22 cellular contexts compared by ENCODE assay signal in genomic region chr11:64608260-64608538, GRCh38. TPM values are rescaled to one million over a fixed set of nuclear protein-coding genes. Genes with fewer than 3 reads are reported as not detected.
DNase-seq lines count a peak whose midpoint lies in the region; ATAC-seq and TF ChIP-seq lines count a peak whose summit lies in the region.
"Had no signal": no experiment of that assay in that cellular context is flagged by ENCODE, and none has a peak within 500 bp of the region (broad histone marks: within the 10 kb centered on the region; RNA-seq: fewer than 3 reads in every experiment).

No MANE protein-coding gene starts in this region.

- H3K27me3 ChIP-seq in GM23338 (ENCODE audit: insufficient read depth): no peaks in the 10 kb centered on the region
- no peaks in the 10 kb centered on the region for H3K27me3 ChIP-seq in testis
- H3K27me3 ChIP-seq in H7 (ENCODE audit: control insufficient read depth, insufficient read depth, low read length): no peaks in the 10 kb centered on the region

- no peaks in the 10 kb centered on the region for H3K36me3 Mint-ChIP-seq in GM23338 (ENCODE audit: low read depth)
- peaks cover 24% of the 10 kb centered on the region for H3K36me3 Mint-ChIP-seq in brain
- H3K36me3 Mint-ChIP-seq in nephron (ENCODE audit: low read depth): no peaks in the 10 kb centered on the region
- H3K36me3 Mint-ChIP-seq: WTC11 had no signal

- H3F3A ChIP-seq in GM23338 (replicated peaks; ENCODE audit: low read depth): no peaks in the 10 kb centered on the region

- DNase-seq in GM23338 (ENCODE audit: low spot score): no peak
- no peak for DNase-seq in testis
- no peak for DNase-seq in H7
- DNase-seq in NAMALWA (ENCODE audit: low spot score): no peak
- DNase-seq: activated CD4-positive, alpha-beta memory T cell treated with anti-CD3 and anti-CD28 coated beads, Interleukin-2, amount 10 ng/mL, durations not matched to agents 7 days and 5 days; AML-193; COR-L47; effector CD4-positive, alpha-beta T cell; erythroblast; NCI-H524; stimulated activated CD4-positive, alpha-beta T cell treated with anti-CD3 and anti-CD28 coated beads, Interleukin-15, amount 100 ng/mL, for 24 hours had no signal

- no peak for TF ChIP-seq CTCF in GM23338 (conservative IDR thresholded peaks at IDR 0.05; ENCODE audit: low read depth in 2 of 2)
- no peak for TF ChIP-seq CTCF in brain (conservative IDR thresholded peaks at IDR 0.05)
- no peak for TF ChIP-seq CTCF in nephron (IDR thresholded peaks at IDR 0.05; ENCODE audit: unreplicated experiment in 3 of 3)
- no peak for TF ChIP-seq CTCF in testis (IDR thresholded peaks at IDR 0.05)

- H3K4me1 ChIP-seq in GM23338 (ENCODE audit: insufficient read depth): 0 out of 2 replicates have a peak, but pooled peaks cover 5% of the 10 kb centered on the region
- H3K4me1 ChIP-seq in testis: peaks cover 38% of the 10 kb centered on the region

- H3K9me3 Mint-ChIP-seq in GM23338: no peaks in the 10 kb centered on the region
- no peaks in the 10 kb centered on the region for H3K9me3 Mint-ChIP-seq in brain
- no peaks in the 10 kb centered on the region for H3K9me3 Mint-ChIP-seq in nephron
- H3K9me3 Mint-ChIP-seq: activated CD4-positive, alpha-beta memory T cell treated with anti-CD3 and anti-CD28 coated beads, Interleukin-2, amount 10 ng/mL, durations not matched to agents 7 days and 5 days; central memory CD8-positive, alpha-beta T cell; T-helper 2 cell treated with Interferon-gamma antibody and Interleukin-4, amounts not matched to agents 5 μg/mL and 100 μg/mL, for 36 hours; WTC11 had no signal

- H3K27ac Mint-ChIP-seq in GM23338 (no peak overlapping the region), brain (peak overlapping the region; percentile 65 to 91 (median 84)), nephron (peak overlapping the region; percentile 76 to 91 (median 86))
- H3K27ac Mint-ChIP-seq: activated CD4-positive, alpha-beta memory T cell treated with anti-CD3 and anti-CD28 coated beads, Interleukin-2, amount 10 ng/mL, durations not matched to agents 7 days and 5 days; T-helper 2 cell treated with Interferon-gamma antibody and Interleukin-4, amounts not matched to agents 5 μg/mL and 100 μg/mL, for 36 hours; WTC11 had no signal

- H3K9me2 ChIP-seq in GM23338 (ENCODE audit: insufficient read depth): no peaks in the 10 kb centered on the region

- no peak for TF ChIP-seq POLR2A in testis (IDR thresholded peaks at IDR 0.05)

- no peaks in the 10 kb centered on the region for H3K9me3 ChIP-seq in testis

- intact Hi-C loops in testis (cut with DNase I; ENCODE audit: low total_unique reads): no loop called here

- H3K27me3 Mint-ChIP-seq in GM23338 (ENCODE audit: insufficient read depth, low read depth, poor library complexity): peaks cover 10% of the 10 kb centered on the region
- peaks cover 4% of the 10 kb centered on the region for H3K27me3 Mint-ChIP-seq in brain
- peaks cover 3% of the 10 kb centered on the region for H3K27me3 Mint-ChIP-seq in nephron (ENCODE audit: low read depth)
- H3K27me3 Mint-ChIP-seq: activated CD4-positive, alpha-beta memory T cell treated with anti-CD3 and anti-CD28 coated beads, Interleukin-2, amount 10 ng/mL, durations not matched to agents 7 days and 5 days had no signal

- H3K4me3 ChIP-seq in GM23338: 0 out of 2 replicates have a peak overlapping the region, but pooled peaks have one; percentile 0
- H3K4me3 ChIP-seq in testis: peak overlapping the region in 1 of 2 donors; percentile 4
- no peak overlapping the region for H3K4me3 ChIP-seq in H7 (ENCODE audit: insufficient read depth, low read depth, low read length)

- H3K36me3 ChIP-seq in GM23338 (ENCODE audit: insufficient read depth): no peaks in the 10 kb centered on the region
- no peaks in the 10 kb centered on the region for H3K36me3 ChIP-seq in testis (ENCODE audit: low read depth, missing control alignments)
- H3K36me3 ChIP-seq in H7 (replicated peaks; ENCODE audit: control insufficient read depth, insufficient read depth, low read length): no peaks in the 10 kb centered on the region

- H3K4me1 Mint-ChIP-seq in GM23338 (peaks cover 17% of the 10 kb centered on the region), brain (peaks cover 23% of the 10 kb centered on the region), nephron (peaks cover 24% of the 10 kb centered on the region)

- no peak overlapping the region for H2AFZ ChIP-seq in GM23338

- H3K4me2 ChIP-seq in GM23338: peak overlapping the region; percentile 7; the same call in 1 of the 2 replicates

- ATAC-seq in GM23338 (no peak), GM18909 (IDR thresholded peaks at IDR 0.05; ENCODE audit: poor library complexity, unreplicated experiment) (no peak)

- H3K4me3 Mint-ChIP-seq in GM23338: no peak overlapping the region
- H3K4me3 Mint-ChIP-seq in brain: peak overlapping the region in 2 of 5 experiments; percentile 42 to 56
- peak overlapping the region in 1 of 3 experiments; percentile 26 for H3K4me3 Mint-ChIP-seq in nephron
- H3K4me3 Mint-ChIP-seq: activated CD4-positive, alpha-beta memory T cell treated with anti-CD3 and anti-CD28 coated beads, Interleukin-2, amount 10 ng/mL, durations not matched to agents 7 days and 5 days; central memory CD8-positive, alpha-beta T cell; T-helper 2 cell treated with Interferon-gamma antibody and Interleukin-4, amounts not matched to agents 5 μg/mL and 100 μg/mL, for 36 hours; WTC11 had no signal

- WGBS in testis, 2 donors: 19 to 37% methylated on average over 3 of the region's 3 CpGs

- H4K20me1 ChIP-seq in GM23338 (replicated peaks; ENCODE audit: insufficient read depth): no peaks in the 10 kb centered on the region

- H3K79me2 ChIP-seq in GM23338 (replicated peaks; ENCODE audit: insufficient read depth): no peaks in the 10 kb centered on the region

- H3K27ac ChIP-seq in GM23338 (ENCODE audit: low read depth): no peak overlapping the region
- H3K27ac ChIP-seq in testis: peak overlapping the region; percentile 65 to 81

TF ChIP-seq in GM23338, 12 proteins besides CTCF, POLR2A, EP300 and RAD21 (continues in another document):
- no peak for TF ChIP-seq CREB1 (CRISPR knock-in tag; IDR thresholded peaks at IDR 0.05; ENCODE audit: low read depth)
- no peak for TF ChIP-seq EZH2 (IDR thresholded peaks at IDR 0.05; ENCODE audit: low read depth, unreplicated experiment)
- no peak for TF ChIP-seq POLR2AphosphoS5 (IDR thresholded peaks at IDR 0.05; ENCODE audit: low read depth)
- TF ChIP-seq REST (IDR thresholded peaks at IDR 0.05; ENCODE audit: unreplicated experiment): no peak
- TF ChIP-seq NANOG (IDR thresholded peaks at IDR 0.05; ENCODE audit: borderline replicate concordance): no peak
- TF ChIP-seq EZH2phosphoT487 (IDR thresholded peaks at IDR 0.05; ENCODE audit: unreplicated experiment): no peak
- no peak for TF ChIP-seq STAT1 (IDR thresholded peaks at IDR 0.05; ENCODE audit: unreplicated experiment)
- no peak for TF ChIP-seq ZNF114 (CRISPR knock-in tag; IDR thresholded peaks at IDR 0.05)
- no peak for TF ChIP-seq ZNF331 (CRISPR knock-in tag; IDR thresholded peaks at IDR 0.05; ENCODE audit: low read depth)
- no peak for TF ChIP-seq ETS1 (IDR thresholded peaks at IDR 0.05)

RNA-seq across cellular contexts. Expression of gene SLC22A12, which starts 17.2 kb away (rescaled TPM):
- not detected in 2 replicates for total RNA-seq in GM23338 (2014; rRNA removed; shearing (Covaris generic))
- polyA plus RNA-seq in GM23338 (2016; fragmentation: Nextera tagmentation; extraction: Ambion mirVana): not detected in 2 replicates
- polyA plus RNA-seq in brain (ENCODE audit: insufficient read depth, low read depth, low replicate concordance): not detected
- total RNA-seq in testis: not detected
- not detected for polyA plus RNA-seq in testis (ENCODE audit: insufficient read depth, low read depth, low replicate concordance)
- total RNA-seq in H7 (2014; rRNA removed; shearing (Covaris generic)): not detected in 2 replicates
- total RNA-seq: activated CD4-positive, alpha-beta memory T cell treated with anti-CD3 and anti-CD28 coated beads, Interleukin-2, amount 10 ng/mL, durations not matched to agents 7 days and 5 days; Daoy; LHCN-M2; pulmonary artery endothelial cell; temporal lobe; WTC11 had no signal
- polyA plus RNA-seq: neural cell had no signal

RNA-seq across cellular contexts. Expression of gene SLC22A11, which starts 52.5 kb away (rescaled TPM):
- total RNA-seq in GM23338 (2014; rRNA removed; shearing (Covaris generic)): not detected in 2 replicates
- polyA plus RNA-seq in GM23338 (2016; fragmentation: Nextera tagmentation; extraction: Ambion mirVana) (not detected in 2 replicates), brain (ENCODE audit: insufficient read depth, low read depth, low replicate concordance) (not detected), testis (ENCODE audit: insufficient read depth, low read depth, low replicate concordance) (1.7 TPM)
- total RNA-seq in testis: 1 to 10 TPM in 1 of 2 donors, under 1 TPM in 1; 0.63 to 1.2 TPM
- total RNA-seq in H7 (2014; rRNA removed; shearing (Covaris generic)): 0.67 TPM in 1 of 2 replicates, not detected in the other
- total RNA-seq: activated CD4-positive, alpha-beta memory T cell treated with anti-CD3 and anti-CD28 coated beads, Interleukin-2, amount 10 ng/mL, durations not matched to agents 7 days and 5 days; Daoy; LHCN-M2; pulmonary artery endothelial cell; temporal lobe; WTC11 had no signal
- polyA plus RNA-seq: neural cell had no signal
